In genomic region chr3:161859870-161860450, GRCh38 we compare ENCODE assay signal across 13 cellular contexts.
DNase-seq lines count a peak whose midpoint lies in the region; ATAC-seq and TF ChIP-seq lines count a peak whose summit lies in the region.
"Had no signal": no experiment of that assay in that cellular context is flagged by ENCODE, and none has a peak within 500 bp of the region (broad histone marks: within the 10 kb centered on the region; RNA-seq: fewer than 3 reads in every experiment).

No MANE protein-coding gene starts in this region.

- H3K36me3 ChIP-seq in H7 (replicated peaks; ENCODE audit: control insufficient read depth, insufficient read depth, low read length), result no peaks in the 10 kb centered on the region
- no peaks in the 10 kb centered on the region for H3K36me3 ChIP-seq in SU-DHL-6 (ENCODE audit: low read length)
- H3K36me3 ChIP-seq in heart left ventricle, result no peaks in the 10 kb centered on the region

- no peaks in the 10 kb centered on the region for H3K36me3 Mint-ChIP-seq in mesothelial cell of epicardium
- H3K36me3 Mint-ChIP-seq: CD8-positive, alpha-beta T cell; IgD-negative memory B cell had no signal

- no peaks in the 10 kb centered on the region for H3K79me2 ChIP-seq in SU-DHL-6 (ENCODE audit: insufficient read depth, low read length)

- no peak overlapping the region for H3K9ac ChIP-seq in SU-DHL-6 (ENCODE audit: low read length)

- no peaks in the 10 kb centered on the region for H3F3A ChIP-seq in SU-DHL-6 (ENCODE audit: insufficient read depth)

- no peaks in the 10 kb centered on the region for H3K4me1 ChIP-seq in heart left ventricle

- TF ChIP-seq CTCF in SU-DHL-6 (IDR thresholded peaks at IDR 0.05; ENCODE audit: insufficient read depth, low read length, poor library complexity, severe bottlenecking) (no peak), mesothelial cell of epicardium (IDR thresholded peaks at IDR 0.05; ENCODE audit: unreplicated experiment) (no peak), heart left ventricle (IDR thresholded peaks at IDR 0.05) (no peak)

- no peak overlapping the region for H3K4me3 Mint-ChIP-seq in mesothelial cell of epicardium
- H3K4me3 Mint-ChIP-seq: CD8-positive, alpha-beta T cell; IgD-negative memory B cell had no signal

- WGBS in heart left ventricle, 4 donors, result 53 to 69% (median 62%) methylated on average over 4 of the region's 4 CpGs

- no peak for ATAC-seq in heart left ventricle
- ATAC-seq: CD8-positive, alpha-beta T cell had no signal

- peak overlapping the region; percentile 67 for H3K27ac Mint-ChIP-seq in mesothelial cell of epicardium
- H3K27ac Mint-ChIP-seq: CD8-positive, alpha-beta T cell had no signal

- peak overlapping the region; percentile 7 for H2AFZ ChIP-seq in SU-DHL-6 (ENCODE audit: low read depth, low read length, severe bottlenecking)

- intact Hi-C loops in heart left ventricle (cut with DNase I), result no loop called here

- H3K4me2 ChIP-seq in SU-DHL-6 (ENCODE audit: low read depth, low read length, poor library complexity, severe bottlenecking), result no peak overlapping the region

- no peaks in the 10 kb centered on the region for H3K27me3 ChIP-seq in H7 (ENCODE audit: control insufficient read depth, insufficient read depth, low read length)
- no peaks in the 10 kb centered on the region for H3K27me3 ChIP-seq in SU-DHL-6 (ENCODE audit: low read length)
- no peaks in the 10 kb centered on the region for H3K27me3 ChIP-seq in heart left ventricle

- no peaks in the 10 kb centered on the region for H3K27me3 Mint-ChIP-seq in mesothelial cell of epicardium (ENCODE audit: low read depth)
- H3K27me3 Mint-ChIP-seq: IgD-negative memory B cell had no signal

- no peaks in the 10 kb centered on the region for H4K20me1 ChIP-seq in SU-DHL-6 (ENCODE audit: low read depth, low read length)

- DNase-seq in H7 (peak; percentile 5), LoVo (ENCODE audit: low spot score) (peak; percentile 7), mesothelial cell of epicardium (ENCODE audit: low spot score in 2 of 2, unreplicated experiment in 2 of 2) (no peak), NCI-H2081 treated with DMSO at 0.1 percent for 48 hours (lab: John Stamatoyannopoulos, UW) (no peak), heart left ventricle (no peak), A172 (ENCODE audit: low spot score) (no peak)
- DNase-seq: CD8-positive, alpha-beta T cell; DMS 273 treated with DMSO at 0.1 percent for 48 hours; HCEC 1CT; NCI-H446 treated with DMSO at 0.1 percent for 48 hours; T-helper 1 cell had no signal

- no peak overlapping the region for H3K27ac ChIP-seq in SU-DHL-6 (ENCODE audit: low read depth, low read length)
- no peak overlapping the region for H3K27ac ChIP-seq in heart left ventricle

- H3K4me1 Mint-ChIP-seq in mesothelial cell of epicardium, result peaks cover 9% of the 10 kb centered on the region
- H3K4me1 Mint-ChIP-seq: IgD-negative memory B cell had no signal

- H3K9me2 ChIP-seq in SU-DHL-6 (replicated peaks; ENCODE audit: insufficient read depth, low read length), result no peaks in the 10 kb centered on the region

- no peak overlapping the region for H3K4me3 ChIP-seq in H7 (ENCODE audit: insufficient read depth, low read depth, low read length)
- no peak overlapping the region for H3K4me3 ChIP-seq in SU-DHL-6 (ENCODE audit: insufficient read depth, low read length, poor library complexity, severe bottlenecking)
- H3K4me3 ChIP-seq in heart left ventricle, result no peak overlapping the region

- no peak for TF ChIP-seq POLR2A in heart left ventricle (IDR thresholded peaks at IDR 0.05)

- no peaks in the 10 kb centered on the region for H3K9me3 Mint-ChIP-seq in mesothelial cell of epicardium
- H3K9me3 Mint-ChIP-seq: CD8-positive, alpha-beta T cell; IgD-negative memory B cell had no signal

- H3K9me3 ChIP-seq in SU-DHL-6 (ENCODE audit: insufficient read depth, low read length) (no peaks in the 10 kb centered on the region), heart left ventricle (no peaks in the 10 kb centered on the region)

Comparison
In these comparisons a context has a peak if more than half of its experiments do, and no peak if none do; other contexts are left out.
1. DNase-seq: peak in H7 (single experiment) and LoVo (single experiment); none in mesothelial cell of epicardium (0 of 2), NCI-H2081 treated with DMSO at 0.1 percent for 48 hours (single experiment), heart left ventricle (0 of 5) and A172 (single experiment).